17 cellular contexts compared by ENCODE assay signal in the genomic region with DNA sequence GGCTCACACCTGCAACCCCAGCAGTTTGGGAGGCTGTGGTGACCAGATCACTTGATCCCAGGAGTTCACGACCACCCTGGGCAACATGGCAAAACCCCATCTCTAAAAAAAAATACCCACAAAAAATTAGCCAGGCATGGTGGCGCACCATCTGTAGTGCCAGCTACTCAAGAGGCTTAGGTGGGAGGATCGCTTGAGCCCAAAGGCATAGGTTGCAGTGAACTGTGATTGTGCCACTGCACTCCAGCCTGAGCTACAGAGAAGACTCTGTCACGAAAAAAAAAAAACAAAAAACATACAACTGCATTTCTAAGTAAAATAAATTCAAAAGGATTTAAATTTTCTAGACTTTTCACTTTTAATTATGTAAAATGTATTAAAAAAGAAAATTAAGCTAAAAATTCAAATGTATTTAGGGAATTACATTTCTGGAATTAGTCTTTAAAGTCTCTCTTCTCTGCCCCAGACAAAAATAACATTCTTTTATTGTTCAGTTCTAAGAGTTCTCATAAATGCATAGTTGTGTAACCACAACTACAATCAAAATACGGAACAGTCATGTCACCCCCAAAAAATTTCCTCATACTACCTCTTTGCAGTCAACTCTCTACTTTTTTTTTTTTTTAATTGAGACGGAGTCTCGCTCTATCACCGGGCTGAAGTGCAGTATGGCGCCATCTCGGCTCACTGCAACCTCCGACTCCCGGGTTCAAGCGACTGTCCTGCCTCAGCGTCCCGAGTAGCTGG. TPM values are rescaled to one million over a fixed set of nuclear protein-coding genes. Genes with fewer than 3 reads are reported as not detected.
DNase-seq lines count a peak whose midpoint lies in the region; ATAC-seq and TF ChIP-seq lines count a peak whose summit lies in the region.
"Had no signal": no experiment of that assay in that cellular context is flagged by ENCODE, and none has a peak within 500 bp of the region (broad histone marks: within the 10 kb centered on the region; RNA-seq: fewer than 3 reads in every experiment).

No MANE protein-coding gene starts in this region.

- H3K9me3 ChIP-seq in RWPE2 (ENCODE audit: severe bottlenecking), result no peaks in the 10 kb centered on the region
- H3K9me3 ChIP-seq in thyroid gland, result no peaks in the 10 kb centered on the region
- H3K9me3 ChIP-seq: adrenal gland, uterus had no signal

- H3K4me3 Mint-ChIP-seq in activated T-cell treated with anti-CD3 and anti-CD28 coated beads, Interleukin-2, amount 50 U/mL, for 72 hours, result no peak overlapping the region
- H3K4me3 Mint-ChIP-seq: CD8-positive, alpha-beta T cell; mesothelial cell of epicardium had no signal

- peaks cover 3 to 8% of the 10 kb centered on the region in 2 donors for H3K36me3 Mint-ChIP-seq in activated T-cell treated with anti-CD3 and anti-CD28 coated beads, Interleukin-2, amount 50 U/mL, for 72 hours (ENCODE audit: insufficient read depth in 2 of 2)

- no peak overlapping the region for H3K27ac ChIP-seq in RWPE2 (ENCODE audit: poor library complexity, severe bottlenecking)
- H3K27ac ChIP-seq in thyroid gland, result peak overlapping the region; percentile 29 to 45 (median 33)
- H3K27ac ChIP-seq: adrenal gland, uterus had no signal

- 62 to 74% methylated on average over 15 of the region's 15 CpGs for WGBS in thyroid gland, 2 donors

- no peaks in the 10 kb centered on the region for H3K9me3 Mint-ChIP-seq in activated T-cell treated with anti-CD3 and anti-CD28 coated beads, Interleukin-2, amount 50 U/mL, for 72 hours
- H3K9me3 Mint-ChIP-seq: CD8-positive, alpha-beta T cell; mesothelial cell of epicardium had no signal

- ATAC-seq in activated T-cell treated with anti-CD3 and anti-CD28 coated beads, Interleukin-2, amount 50 U/mL, for 72 hours (replicated peaks in 1 of 2), result no peak
- ATAC-seq in RWPE2 (ENCODE audit: low read depth), result no peak
- no peak for ATAC-seq in HG03025 (IDR thresholded peaks at IDR 0.05; ENCODE audit: low FRiP score, unreplicated experiment)
- ATAC-seq: CD8-positive, alpha-beta T cell had no signal

- no peak overlapping the region for H3K4me3 ChIP-seq in RWPE2 (ENCODE audit: severe bottlenecking)
- no peak overlapping the region for H3K4me3 ChIP-seq in thyroid gland (replicated peaks in 1 of 3)
- H3K4me3 ChIP-seq: adrenal gland, uterus had no signal

- H3K4me1 ChIP-seq in RWPE2 (ENCODE audit: insufficient read depth, poor library complexity, severe bottlenecking), result no peaks in the 10 kb centered on the region
- H3K4me1 ChIP-seq in thyroid gland, result peaks cover 0 to 5% of the 10 kb centered on the region in 2 donors
- H3K4me1 ChIP-seq: adrenal gland, uterus had no signal

- intact Hi-C loops in thyroid gland (cut with DNase I), result no loop called here

- H3K27me3 Mint-ChIP-seq in activated T-cell treated with anti-CD3 and anti-CD28 coated beads, Interleukin-2, amount 50 U/mL, for 72 hours (ENCODE audit: low read depth), result no peaks in the 10 kb centered on the region

- DNase-seq in activated T-cell treated with anti-CD3 and anti-CD28 coated beads, Interleukin-2, amount 50 U/mL, for 48 hours, result peak; percentile 4 to 9
- no peak for DNase-seq in activated T-cell treated with anti-CD3 and anti-CD28 coated beads, Interleukin-2, amount 50 U/mL, for 72 hours
- peak; percentile 7 for DNase-seq in RWPE2 (ENCODE audit: low spot score)
- DNase-seq in hepatic stellate cell (ENCODE audit: low spot score), result peak; percentile 24
- peak; percentile 52 to 62 for DNase-seq in thyroid gland
- DNase-seq in NCI-H187 treated with DMSO at 0.1 percent for 48 hours (lab: John Stamatoyannopoulos, UW), result no peak
- no peak for DNase-seq in stimulated activated CD4-positive, alpha-beta T cell treated with anti-CD3 and anti-CD28 coated beads, Interleukin-2, amount 100 ng/mL, for 24 hours
- DNase-seq: ACHN; activated CD4-positive, alpha-beta T cell treated with anti-CD3 and anti-CD28 coated beads, Interleukin-2, amount 50 U/mL, for 4 hours; CD8-positive, alpha-beta T cell; hippocampal formation; NCI-H2029 treated with DMSO at 0.1 percent for 48 hours; NCI-H69; uterus had no signal

- H3K36me3 ChIP-seq in RWPE2 (ENCODE audit: low read depth) (peaks cover 5% of the 10 kb centered on the region; the same call in 1 of the 2 replicates), thyroid gland (no peaks in the 10 kb centered on the region)
- H3K36me3 ChIP-seq: adrenal gland, uterus had no signal

- peaks cover 5% of the 10 kb centered on the region for H3K4me1 Mint-ChIP-seq in activated T-cell treated with anti-CD3 and anti-CD28 coated beads, Interleukin-2, amount 50 U/mL, for 72 hours (ENCODE audit: low read depth)

- TF ChIP-seq CTCF in RWPE2 (IDR thresholded peaks at IDR 0.05; ENCODE audit: poor library complexity, severe bottlenecking) (no peak), thyroid gland (IDR thresholded peaks at IDR 0.05) (no peak)

- no peak overlapping the region for H3K27ac Mint-ChIP-seq in activated T-cell treated with anti-CD3 and anti-CD28 coated beads, Interleukin-2, amount 50 U/mL, for 72 hours
- H3K27ac Mint-ChIP-seq: CD8-positive, alpha-beta T cell; mesothelial cell of epicardium had no signal

- no peak for TF ChIP-seq POLR2A in thyroid gland (IDR thresholded peaks at IDR 0.05)

- H3K27me3 ChIP-seq in RWPE2 (ENCODE audit: insufficient read depth, poor library complexity, severe bottlenecking) (no peaks in the 10 kb centered on the region), thyroid gland (no peaks in the 10 kb centered on the region)
- H3K27me3 ChIP-seq: adrenal gland, uterus had no signal

RNA-seq across cellular contexts. Expression of a gene that starts 14.1 kb away (rescaled TPM):
- 10 to 100 TPM; 20.9 to 26.5 TPM for total RNA-seq in activated T-cell treated with anti-CD3 and anti-CD28 coated beads, Interleukin-2, amount 50 U/mL, for 72 hours
- total RNA-seq in thyroid gland, result 10 to 100 TPM; 14.1 to 22.6 (median 15.8) TPM

RNA-seq across cellular contexts. Expression of a gene that starts 26.3 kb away (rescaled TPM):
- total RNA-seq in activated T-cell treated with anti-CD3 and anti-CD28 coated beads, Interleukin-2, amount 50 U/mL, for 72 hours, result 10 to 100 TPM; 48.6 to 68.1 TPM
- 10 to 100 TPM; 23.1 to 59.3 (median 41.2) TPM for total RNA-seq in thyroid gland

Comparison
In these comparisons a context has a peak if more than half of its experiments do, and no peak if none do; other contexts are left out.
1. DNase-seq: peak in activated T-cell treated with anti-CD3 and anti-CD28 coated beads, Interleukin-2, amount 50 U/mL, for 48 hours (2 of 2), RWPE2 (single experiment), hepatic stellate cell (single experiment) and thyroid gland (2 of 2); none in activated T-cell treated with anti-CD3 and anti-CD28 coated beads, Interleukin-2, amount 50 U/mL, for 72 hours (0 of 2), NCI-H187 treated with DMSO at 0.1 percent for 48 hours (single experiment) and stimulated activated CD4-positive, alpha-beta T cell treated with anti-CD3 and anti-CD28 coated beads, Interleukin-2, amount 100 ng/mL, for 24 hours (0 of 2).